Comparison of ENCODE assay signal across 40 cellular contexts in genomic region chr11:55826919-55827318, GRCh38. TPM values are rescaled to one million over a fixed set of nuclear protein-coding genes. Genes with fewer than 3 reads are reported as not detected.
"Had no signal": no experiment of that assay in that cellular context is flagged by ENCODE, and none has a peak within 500 bp of the region (broad histone marks: within the 10 kb centered on the region; RNA-seq: fewer than 3 reads in every experiment).

Gene OR5L2, plus strand, starts transcription at chr11:55827219. Its CDS starts 0 bp downstream, at chr11:55827219.

- DNase-seq: Kasumi-1, MG63, MM.1S, MV-4-11, NCI-H1048, NCI-H1092, NCI-H1092 treated with DMSO at 0.1 percent for 48 hours, NCI-H1105, NCI-H1105 treated with DMSO at 0.1 percent for 48 hours, NCI-H1417, NCI-H1417 treated with DMSO at 0.1 percent for 48 hours, NCI-H1436, NCI-H1436 treated with DMSO at 0.1 percent for 48 hours, NCI-H146, NCI-H1694, NCI-H1694 treated with DMSO at 0.1 percent for 48 hours, NCI-H187, NCI-H187 treated with DMSO at 0.1 percent for 48 hours, NCI-H1930, NCI-H2029, NCI-H2029 treated with DMSO at 0.1 percent for 48 hours, NCI-H2081, NCI-H2081 treated with DMSO at 0.1 percent for 48 hours, NCI-H2107, NCI-H2171, NCI-H2171 treated with DMSO at 0.1 percent for 48 hours, NCI-H2227 treated with DMSO at 0.1 percent for 48 hours, NCI-H226, NCI-H345, NCI-H446, NCI-H446 treated with DMSO at 0.1 percent for 48 hours, NCI-H510A, NCI-H510A treated with DMSO at 0.1 percent for 48 hours, NCI-H524, NCI-H524 treated with DMSO at 0.1 percent for 48 hours, NCI-H526 had no signal

- H3K36me3 ChIP-seq: MG63 had no signal

- H3K4me3 ChIP-seq: MG63 had no signal

- H3K9me3 ChIP-seq: MG63 had no signal

- H3K27me3 ChIP-seq: MG63 had no signal

RNA-seq across cellular contexts. Expression of gene OR5L2, which starts in this region (rescaled TPM):
- total RNA-seq: LHCN-M2, M059J, MCF 10A, NCI-H460 had no signal
